ENCODE assay signal across 2 cellular contexts in the genomic region with DNA sequence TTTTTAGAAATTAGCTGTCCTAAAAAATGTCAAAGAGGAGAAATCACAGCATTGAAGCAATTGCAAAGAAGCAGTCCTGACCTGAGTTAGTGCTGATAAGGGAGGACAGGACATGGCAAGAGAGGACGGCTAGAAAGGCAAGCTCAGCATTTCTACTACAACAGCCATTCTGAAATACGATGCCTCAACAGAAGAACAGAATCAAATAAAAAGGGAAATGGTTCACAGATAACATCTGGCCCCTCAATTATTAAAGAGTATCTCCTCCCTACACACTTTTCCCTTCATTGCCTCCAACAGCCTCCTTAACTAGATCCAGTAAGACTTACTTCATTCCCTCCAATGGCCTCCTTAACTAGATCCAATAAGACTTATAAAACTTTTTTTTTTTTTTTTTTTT.
A peak's percentile ranks its signal among the peaks of the same experiment; 100 is the strongest.
TF ChIP-seq lines count a peak whose summit lies in the region.

No MANE protein-coding gene starts in this region.

TF ChIP-seq in SK-N-SH treated with all-trans-retinoic acid at 6 μM for 48 hours, 23 proteins besides CTCF, POLR2A, EP300 and RAD21:
- TF ChIP-seq PATZ1 (CRISPR knock-in tag; IDR thresholded peaks at IDR 0.05; ENCODE audit: borderline replicate concordance) (no peak), BACH2 (CRISPR knock-in tag; IDR thresholded peaks at IDR 0.05; ENCODE audit: borderline replicate concordance) (no peak), TCF4 (CRISPR knock-in tag; IDR thresholded peaks at IDR 0.05; ENCODE audit: borderline replicate concordance) (0 out of 2 replicates have a peak, but pooled peaks have one; percentile 18), ISL1 (CRISPR knock-in tag; IDR thresholded peaks at IDR 0.05) (0 out of 2 replicates have a peak, but pooled peaks have one; percentile 6), SNAI2 (CRISPR knock-in tag; IDR thresholded peaks at IDR 0.05) (peak; percentile 65)
- TF ChIP-seq, protein P1, sequence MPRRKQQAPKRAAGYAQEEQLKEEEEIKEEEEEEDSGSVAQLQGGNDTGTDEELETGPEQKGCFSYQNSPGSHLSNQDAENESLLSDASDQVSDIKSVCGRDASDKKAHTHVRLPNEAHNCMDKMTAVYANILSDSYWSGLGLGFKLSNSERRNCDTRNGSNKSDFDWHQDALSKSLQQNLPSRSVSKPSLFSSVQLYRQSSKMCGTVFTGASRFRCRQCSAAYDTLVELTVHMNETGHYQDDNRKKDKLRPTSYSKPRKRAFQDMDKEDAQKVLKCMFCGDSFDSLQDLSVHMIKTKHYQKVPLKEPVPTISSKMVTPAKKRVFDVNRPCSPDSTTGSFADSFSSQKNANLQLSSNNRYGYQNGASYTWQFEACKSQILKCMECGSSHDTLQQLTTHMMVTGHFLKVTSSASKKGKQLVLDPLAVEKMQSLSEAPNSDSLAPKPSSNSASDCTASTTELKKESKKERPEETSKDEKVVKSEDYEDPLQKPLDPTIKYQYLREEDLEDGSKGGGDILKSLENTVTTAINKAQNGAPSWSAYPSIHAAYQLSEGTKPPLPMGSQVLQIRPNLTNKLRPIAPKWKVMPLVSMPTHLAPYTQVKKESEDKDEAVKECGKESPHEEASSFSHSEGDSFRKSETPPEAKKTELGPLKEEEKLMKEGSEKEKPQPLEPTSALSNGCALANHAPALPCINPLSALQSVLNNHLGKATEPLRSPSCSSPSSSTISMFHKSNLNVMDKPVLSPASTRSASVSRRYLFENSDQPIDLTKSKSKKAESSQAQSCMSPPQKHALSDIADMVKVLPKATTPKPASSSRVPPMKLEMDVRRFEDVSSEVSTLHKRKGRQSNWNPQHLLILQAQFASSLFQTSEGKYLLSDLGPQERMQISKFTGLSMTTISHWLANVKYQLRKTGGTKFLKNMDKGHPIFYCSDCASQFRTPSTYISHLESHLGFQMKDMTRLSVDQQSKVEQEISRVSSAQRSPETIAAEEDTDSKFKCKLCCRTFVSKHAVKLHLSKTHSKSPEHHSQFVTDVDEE (CRISPR knock-in tag; IDR thresholded peaks at IDR 0.05) = peak; percentile 50; the same call in 1 of the 2 replicates

TF ChIP-seq in H1, 55 proteins besides CTCF, POLR2A, EP300 and RAD21:
- TF ChIP-seq TEAD4 (IDR thresholded peaks at IDR 0.05; ENCODE audit: low read depth, low read length) (no peak), JUND (IDR thresholded peaks at IDR 0.05; ENCODE audit: low read length) (no peak), MAFK (IDR thresholded peaks at IDR 0.05; ENCODE audit: low read depth, low read length) (0 out of 2 replicates have a peak, but pooled peaks have one; percentile 4), BACH1 (IDR thresholded peaks at IDR 0.05; ENCODE audit: low read length) (no peak)
